In the genomic region with DNA sequence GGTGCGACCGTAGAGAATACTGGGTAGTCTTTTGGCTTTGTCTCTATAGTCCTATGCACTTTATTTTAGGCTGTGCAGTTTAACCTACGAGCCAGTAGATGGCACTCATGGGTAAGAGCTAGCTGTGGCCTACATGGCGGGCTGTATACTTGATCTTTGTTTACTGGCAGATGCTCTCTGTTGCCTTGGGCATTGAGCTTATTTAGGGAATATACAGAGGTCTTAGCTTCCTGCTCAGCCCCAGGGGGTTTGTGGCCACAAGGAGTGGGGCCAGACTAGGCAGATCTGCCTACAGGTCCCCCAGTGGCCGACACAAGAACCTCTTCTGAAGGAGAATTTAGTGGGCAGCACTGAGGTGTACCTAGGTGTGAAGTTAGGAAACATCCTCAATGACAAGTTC, we compare ENCODE assay signal across 8 cellular contexts.
DNase-seq lines count a peak whose midpoint lies in the region; ATAC-seq and TF ChIP-seq lines count a peak whose summit lies in the region.

No MANE protein-coding gene starts in this region.

- 23 to 24% methylated on average over 5 of the region's 5 CpGs for WGBS in lung, 2 donors

- H3K36me3 ChIP-seq in NT2/D1 (ENCODE audit: insufficient read depth, insufficient read length, low read length) (no peaks in the 10 kb centered on the region), lung (ENCODE audit: control insufficient read depth in 2 of 2, insufficient read depth in 2 of 2, low read length in 2 of 2) (no peaks in the 10 kb centered on the region)

- H3K4me3 ChIP-seq in NT2/D1 (ENCODE audit: insufficient read length, low read depth) (no peak overlapping the region), coronary artery (no peak overlapping the region), lung (no peak overlapping the region)

- H3K4me1 ChIP-seq in NT2/D1 (ENCODE audit: insufficient read depth, insufficient read length) (peaks cover 2% of the 10 kb centered on the region), lung (ENCODE audit: control insufficient read depth in 2 of 2, insufficient read depth in 2 of 2, low read length in 2 of 2) (no peaks in the 10 kb centered on the region)

- H3K9me3 ChIP-seq in NT2/D1 (ENCODE audit: insufficient read depth, low read length) (no peaks in the 10 kb centered on the region), lung (ENCODE audit: control insufficient read depth in 2 of 2, insufficient read depth in 1 of 2, low read length in 1 of 2) (no peaks in the 10 kb centered on the region)

- no peak overlapping the region for H3K9ac ChIP-seq in NT2/D1 (ENCODE audit: insufficient read length, low read depth)

- TF ChIP-seq CTCF in coronary artery (IDR thresholded peaks at IDR 0.05) (peak; percentile 52), lung (IDR thresholded peaks at IDR 0.05; ENCODE audit: control extremely low read depth, extremely low read depth) (peak; percentile 38)

- DNase-seq in activated CD4-positive, alpha-beta T cell treated with anti-CD3 and anti-CD28 coated beads for 48 hours: peak; percentile 2
- no peak for DNase-seq in activated CD4-positive, alpha-beta T cell treated with anti-CD3 and anti-CD28 coated beads, Interleukin-2, amount 50 U/mL, for 1 hour
- DNase-seq in HT-29 (ENCODE audit: low spot score) (peak; percentile 63), NT2/D1 (ENCODE audit: low read depth, low spot score) (peak; percentile 42), coronary artery (ENCODE audit: low spot score) (no peak), lung (ENCODE audit: low spot score) (no peak), mucosa of gallbladder (ENCODE audit: low spot score) (no peak)

- H3K27me3 ChIP-seq in NT2/D1 (ENCODE audit: insufficient read depth, insufficient read length) (no peaks in the 10 kb centered on the region), lung (ENCODE audit: control insufficient read depth, insufficient read depth) (no peaks in the 10 kb centered on the region)

- ATAC-seq in GM21786 (IDR thresholded peaks at IDR 0.05; ENCODE audit: unreplicated experiment) (peak; percentile 99), lung (ENCODE audit: insufficient read depth, low FRiP score) (peak; percentile 72)

- H3K27ac ChIP-seq in coronary artery: peak overlapping the region in 1 of 2 donors; percentile 9
- H3K27ac ChIP-seq in lung (ENCODE audit: low read depth in 1 of 2, low read length in 1 of 2): no peak overlapping the region

Comparison
In these comparisons a context has a peak if more than half of its experiments do, and no peak if none do; other contexts are left out.
1. DNase-seq: peak in activated CD4-positive, alpha-beta T cell treated with anti-CD3 and anti-CD28 coated beads for 48 hours (single experiment), HT-29 (single experiment) and NT2/D1 (single experiment); none in activated CD4-positive, alpha-beta T cell treated with anti-CD3 and anti-CD28 coated beads, Interleukin-2, amount 50 U/mL, for 1 hour (single experiment), coronary artery (single experiment), lung (single experiment) and mucosa of gallbladder (single experiment).